In the genomic region with DNA sequence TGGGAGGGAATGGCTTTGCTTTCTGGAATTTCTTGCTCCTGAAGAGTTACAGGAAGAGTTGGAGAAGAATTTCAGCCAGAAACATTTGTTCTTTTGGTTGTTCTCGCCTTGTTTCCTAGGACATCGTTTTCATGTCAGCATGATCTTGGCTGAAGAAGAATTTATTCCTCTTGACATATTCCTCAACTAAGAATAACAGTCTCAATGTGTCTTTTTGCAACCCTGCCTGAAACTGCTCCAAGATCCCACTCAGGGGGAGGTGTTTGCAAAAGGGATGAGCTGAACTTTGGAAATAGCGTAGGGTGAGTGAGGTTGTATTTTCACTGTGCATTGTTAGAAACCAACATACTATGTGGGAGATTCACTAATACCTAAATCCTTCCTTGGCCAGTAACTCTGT, we compare ENCODE assay signal across 14 cellular contexts. TPM values are rescaled to one million over a fixed set of nuclear protein-coding genes. Genes with fewer than 3 reads are reported as not detected.
DNase-seq lines count a peak whose midpoint lies in the region; ATAC-seq, FAIRE-seq and TF ChIP-seq lines count a peak whose summit lies in the region.
"Had no signal": no experiment of that assay in that cellular context is flagged by ENCODE, and none has a peak within 500 bp of the region (broad histone marks: within the 10 kb centered on the region; RNA-seq: fewer than 3 reads in every experiment).

No MANE protein-coding gene starts in this region.

- no peaks in the 10 kb centered on the region for H3K36me3 Mint-ChIP-seq in activated CD4-positive, alpha-beta memory T cell treated with anti-CD3 and anti-CD28 coated beads, Interleukin-2, amount 10 ng/mL, durations not matched to agents 7 days and 5 days (ENCODE audit: low read depth)
- H3K36me3 Mint-ChIP-seq: IgD-negative memory B cell had no signal

- no peak overlapping the region for H3K4me3 ChIP-seq in esophagus muscularis mucosa
- no peak overlapping the region for H3K4me3 ChIP-seq in muscle layer of colon (ENCODE audit: low read depth in 1 of 2, low read length in 2 of 2)
- H3K4me3 ChIP-seq in stomach smooth muscle (ENCODE audit: low read length in 2 of 2): peak overlapping the region; percentile 10 to 35

- DNase-seq in D721Med (ENCODE audit: insufficient read length, low spot score): no peak
- no peak for DNase-seq in esophagus muscularis mucosa (ENCODE audit: extremely low spot score)
- DNase-seq in HK-2 (ENCODE audit: unreplicated experiment): no peak
- no peak for DNase-seq in activated CD4-positive, alpha-beta memory T cell treated with anti-CD3 and anti-CD28 coated beads, Interleukin-2, amount 10 ng/mL, durations not matched to agents 7 days and 5 days
- DNase-seq: C1 segment of cervical spinal cord, H7, NCI-H187 treated with DMSO at 0.1 percent for 48 hours, NCI-H510A treated with DMSO at 0.1 percent for 48 hours had no signal

- peak; percentile 46 for TF ChIP-seq EP300 in esophagus muscularis mucosa (IDR thresholded peaks at IDR 0.05)

- POLR2A ChIA-PET in activated CD4-positive, alpha-beta memory T cell treated with anti-CD3 and anti-CD28 coated beads, Interleukin-2, amount 10 ng/mL, durations not matched to agents 7 days and 5 days (lab: Charles Lee): no interaction called here

- H3K9ac ChIP-seq in muscle layer of colon (ENCODE audit: low read length) (no peak overlapping the region), stomach smooth muscle (ENCODE audit: low read length in 2 of 2) (no peak overlapping the region)

- CTCF ChIA-PET in activated CD4-positive, alpha-beta memory T cell treated with anti-CD3 and anti-CD28 coated beads, Interleukin-2, amount 10 ng/mL, durations not matched to agents 7 days and 5 days (lab: Charles Lee): no interaction called here

- no peak for ATAC-seq in GM18520 (IDR thresholded peaks at IDR 0.05; ENCODE audit: unreplicated experiment)
- ATAC-seq in HG03039 (IDR thresholded peaks at IDR 0.05; ENCODE audit: unreplicated experiment): no peak

- WGBS in esophagus muscularis mucosa: 40% methylated on average over 3 of the region's 3 CpGs

- no peak overlapping the region for H3K4me3 Mint-ChIP-seq in activated CD4-positive, alpha-beta memory T cell treated with anti-CD3 and anti-CD28 coated beads, Interleukin-2, amount 10 ng/mL, durations not matched to agents 7 days and 5 days
- H3K4me3 Mint-ChIP-seq: IgD-negative memory B cell had no signal

- TF ChIP-seq CTCF in D721Med (IDR thresholded peaks at IDR 0.05; ENCODE audit: insufficient read depth, missing control alignments): no peak
- TF ChIP-seq CTCF in esophagus muscularis mucosa (IDR thresholded peaks at IDR 0.05): no peak

- H3K4me1 Mint-ChIP-seq in activated CD4-positive, alpha-beta memory T cell treated with anti-CD3 and anti-CD28 coated beads, Interleukin-2, amount 10 ng/mL, durations not matched to agents 7 days and 5 days: no peaks in the 10 kb centered on the region
- H3K4me1 Mint-ChIP-seq: IgD-negative memory B cell had no signal

- peak; percentile 74 for FAIRE-seq in D721Med (lab: Jason Lieb, UNC)
- FAIRE-seq: A204.1 had no signal

- intact Hi-C loops in esophagus muscularis mucosa (cut with DNase I): no loop called here

- no peaks in the 10 kb centered on the region for H3K27me3 ChIP-seq in esophagus muscularis mucosa
- H3K27me3 ChIP-seq in muscle layer of colon (ENCODE audit: control insufficient read depth in 1 of 2, insufficient read depth in 2 of 2, low read length in 2 of 2): no peaks in the 10 kb centered on the region
- no peaks in the 10 kb centered on the region for H3K27me3 ChIP-seq in stomach smooth muscle (ENCODE audit: control insufficient read depth in 1 of 2, insufficient read depth in 2 of 2, low read length in 2 of 2)

- H3K27ac ChIP-seq in esophagus muscularis mucosa (replicated peaks in 1 of 4) (peak overlapping the region; percentile 88 to 96 (median 92)), muscle layer of colon (ENCODE audit: low read depth, low read length) (peak overlapping the region; percentile 92), stomach smooth muscle (ENCODE audit: low read length) (peak overlapping the region; percentile 86)

- peaks cover 3% of the 10 kb centered on the region for H3K27me3 Mint-ChIP-seq in activated CD4-positive, alpha-beta memory T cell treated with anti-CD3 and anti-CD28 coated beads, Interleukin-2, amount 10 ng/mL, durations not matched to agents 7 days and 5 days

- H3K36me3 ChIP-seq in esophagus muscularis mucosa (no peaks in the 10 kb centered on the region), muscle layer of colon (ENCODE audit: insufficient read depth, low read length) (no peaks in the 10 kb centered on the region), stomach smooth muscle (ENCODE audit: control insufficient read depth in 2 of 2, insufficient read depth in 2 of 2, low read length in 2 of 2) (peaks cover 0 to 2% of the 10 kb centered on the region in 2 donors)

- no peaks in the 10 kb centered on the region for H3K9me3 ChIP-seq in esophagus muscularis mucosa
- H3K9me3 ChIP-seq in muscle layer of colon (ENCODE audit: low read length): no peaks in the 10 kb centered on the region
- H3K9me3 ChIP-seq in stomach smooth muscle (ENCODE audit: control insufficient read depth in 2 of 2, low read length in 2 of 2): no peaks in the 10 kb centered on the region

- no peak for TF ChIP-seq POLR2A in esophagus muscularis mucosa (IDR thresholded peaks at IDR 0.05; ENCODE audit: low read depth)

- H3K9me3 Mint-ChIP-seq in activated CD4-positive, alpha-beta memory T cell treated with anti-CD3 and anti-CD28 coated beads, Interleukin-2, amount 10 ng/mL, durations not matched to agents 7 days and 5 days: no peaks in the 10 kb centered on the region
- H3K9me3 Mint-ChIP-seq: IgD-negative memory B cell had no signal

- peaks cover 52 to 100% (median 99%) of the 10 kb centered on the region in 4 donors for H3K4me1 ChIP-seq in esophagus muscularis mucosa
- peaks cover 93% of the 10 kb centered on the region for H3K4me1 ChIP-seq in muscle layer of colon (ENCODE audit: insufficient read depth, low read length)
- H3K4me1 ChIP-seq in stomach smooth muscle (ENCODE audit: control insufficient read depth, insufficient read depth, low read length): peaks cover 61% of the 10 kb centered on the region

- no peak overlapping the region for H3K27ac Mint-ChIP-seq in activated CD4-positive, alpha-beta memory T cell treated with anti-CD3 and anti-CD28 coated beads, Interleukin-2, amount 10 ng/mL, durations not matched to agents 7 days and 5 days
- H3K27ac Mint-ChIP-seq: IgD-negative memory B cell had no signal

RNA-seq across cellular contexts. Expression of gene MAMDC2, which starts 26.1 kb away (rescaled TPM):
- 100 to 1,000 TPM; 115 to 147 (median 126) TPM for total RNA-seq in esophagus muscularis mucosa
- total RNA-seq in activated CD4-positive, alpha-beta memory T cell treated with anti-CD3 and anti-CD28 coated beads, Interleukin-2, amount 10 ng/mL, durations not matched to agents 7 days and 5 days: under 1 TPM in 1 of 2 experiments, not detected in 1; 0.05 TPM

Comparison
In these comparisons a context has a peak if more than half of its experiments do, and no peak if none do; other contexts are left out.
1. H3K4me3 ChIP-seq: peak in stomach smooth muscle (2 of 2); none in esophagus muscularis mucosa (0 of 4) and muscle layer of colon (0 of 2).
2. RNA of gene MAMDC2, which starts 26.1 kb away (total RNA-seq): 115 to 147 TPM in esophagus muscularis mucosa; 0.05 TPM in activated CD4-positive, alpha-beta memory T cell treated with anti-CD3 and anti-CD28 coated beads, Interleukin-2, amount 10 ng/mL, durations not matched to agents 7 days and 5 days; every median in the first group is over 100 times any median in the second.
3. Peak in every context shown above with its lines, with median percentiles within 50 percentile points of each other: H3K27ac ChIP-seq.